Comparison of ENCODE assay signal across 8 cellular contexts in the genomic region with DNA sequence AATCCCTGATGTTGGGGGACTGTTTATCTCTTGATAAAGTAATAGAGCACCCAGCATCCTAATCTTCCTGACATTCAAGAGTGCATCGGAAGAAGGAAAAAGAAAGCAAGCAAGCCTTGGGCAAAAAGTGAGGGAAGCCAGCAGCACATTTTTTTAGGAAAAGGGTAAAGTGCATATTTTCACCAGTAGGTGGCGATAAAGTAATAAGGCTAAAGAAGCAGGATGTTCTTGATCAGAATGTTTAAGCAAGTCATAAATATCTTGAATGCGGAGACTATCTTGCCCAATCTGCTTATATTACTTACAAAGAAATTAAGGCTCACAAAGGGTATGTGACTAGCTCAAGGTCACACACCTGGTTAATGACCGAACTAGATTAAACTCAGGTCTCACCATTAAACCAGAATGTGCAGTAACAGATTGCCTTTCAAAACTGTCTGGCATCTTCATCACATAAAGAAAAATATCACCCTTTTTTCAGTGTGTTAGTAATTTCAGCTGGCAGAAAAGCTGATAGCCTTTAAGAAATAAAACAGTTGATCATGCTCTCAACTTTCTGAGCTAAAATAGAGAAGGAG.
A peak's percentile ranks its signal among the peaks of the same experiment; 100 is the strongest.
DNase-seq lines count a peak whose midpoint lies in the region; ATAC-seq and TF ChIP-seq lines count a peak whose summit lies in the region.

No MANE protein-coding gene starts in this region.

- H3K4me1 ChIP-seq in ovary (ENCODE audit: insufficient read depth), result peaks cover 2% of the 10 kb centered on the region

- no peaks in the 10 kb centered on the region for H3K36me3 ChIP-seq in ovary

- no peaks in the 10 kb centered on the region for H3K9me3 Mint-ChIP-seq in activated naive CD8-positive, alpha-beta T cell treated with anti-CD3 and anti-CD28 coated beads for 36 hours

- TF ChIP-seq CTCF in GM20000 (IDR thresholded peaks at IDR 0.05; ENCODE audit: extremely low read depth, missing control alignments), result peak; percentile 62
- TF ChIP-seq CTCF in fibroblast of the aortic adventitia (IDR thresholded peaks at IDR 0.05; ENCODE audit: insufficient read depth, low read length), result peak; percentile 79
- peak; percentile 63 to 75 (median 66) for TF ChIP-seq CTCF in ovary (IDR thresholded peaks at IDR 0.05)

- peaks cover 19% of the 10 kb centered on the region for H3K27me3 Mint-ChIP-seq in activated naive CD8-positive, alpha-beta T cell treated with anti-CD3 and anti-CD28 coated beads for 36 hours

- TF ChIP-seq POLR2A in ovary (IDR thresholded peaks at IDR 0.05), result no peak

- H3K4me1 Mint-ChIP-seq in activated naive CD8-positive, alpha-beta T cell treated with anti-CD3 and anti-CD28 coated beads for 36 hours, result peaks cover 4% of the 10 kb centered on the region

- H3K4me3 ChIP-seq in fibroblast of the aortic adventitia (ENCODE audit: low read depth, low read length), result peak overlapping the region; percentile 39
- no peak overlapping the region for H3K4me3 ChIP-seq in ovary

- no peak for ATAC-seq in HG02938 (IDR thresholded peaks at IDR 0.05; ENCODE audit: unreplicated experiment)

- intact Hi-C loops in ovary (cut with DNase I), result loop anchor here in 2 of 4 donors (5.0 kb wide), 2 partner anchors 423 to 428 kb away; partner anchors contain the start of gene CRIM1 (in 1 of the 2)

- no peak overlapping the region for H3K4me3 Mint-ChIP-seq in activated naive CD8-positive, alpha-beta T cell treated with anti-CD3 and anti-CD28 coated beads for 36 hours

- no peak for TF ChIP-seq EP300 in ovary (IDR thresholded peaks at IDR 0.05)

- DNase-seq in DMS 273 treated with DMSO at 0.1 percent for 48 hours (lab: John Stamatoyannopoulos, UW) (peak; percentile 10), GM20000 (ENCODE audit: low spot score) (peak; percentile 53), MV-4-11 (lab: John Stamatoyannopoulos, UW) (peak; percentile 54), SKM-1 treated with dmso at 0.1 percent for 144 hours (lab: John Stamatoyannopoulos, UW; ENCODE audit: unreplicated experiment) (peak; percentile 59), fibroblast of the aortic adventitia (ENCODE audit: low read depth) (peak; percentile 81), ovary (no peak)
- DNase-seq in activated naive CD8-positive, alpha-beta T cell treated with anti-CD3 and anti-CD28 coated beads for 36 hours, result no peak

- H3K27me3 ChIP-seq in ovary, result no peaks in the 10 kb centered on the region

- no peak overlapping the region for H3K27ac Mint-ChIP-seq in activated naive CD8-positive, alpha-beta T cell treated with anti-CD3 and anti-CD28 coated beads for 36 hours

- H3K9me3 ChIP-seq in ovary, result no peaks in the 10 kb centered on the region

- 0 to 2% (median 1%) methylated on average over 4 of the region's 4 CpGs for WGBS in ovary, 3 donors

- H3K36me3 Mint-ChIP-seq in activated naive CD8-positive, alpha-beta T cell treated with anti-CD3 and anti-CD28 coated beads for 36 hours, result no peaks in the 10 kb centered on the region

- no peak overlapping the region for H3K27ac ChIP-seq in ovary

Comparison
In these comparisons a context has a peak if more than half of its experiments do, and no peak if none do; other contexts are left out.
1. DNase-seq: peak in DMS 273 treated with DMSO at 0.1 percent for 48 hours (single experiment), GM20000 (single experiment), MV-4-11 (single experiment), SKM-1 treated with dmso at 0.1 percent for 144 hours (single experiment) and fibroblast of the aortic adventitia (single experiment); none in ovary (0 of 5) and activated naive CD8-positive, alpha-beta T cell treated with anti-CD3 and anti-CD28 coated beads for 36 hours (single experiment).
2. Peak in every context shown above with its lines, with median percentiles within 50 percentile points of each other: CTCF ChIP-seq.